In genomic region chr2:96265840-96266569, GRCh38 we compare ENCODE assay signal across 1 cellular context.
TF ChIP-seq lines count a peak whose summit lies in the region.

Gene CIAO1, plus strand, starts transcription at chr2:96266225. Its CDS starts 126 bp downstream, at chr2:96266351.
Gene TMEM127, minus strand, starts transcription at chr2:96265997. Its CDS starts 616 bp downstream, at chr2:96265381.

TF ChIP-seq in GM23338, 12 proteins besides CTCF, POLR2A, EP300 and RAD21 (continued from another document):
- TF ChIP-seq, protein P1, sequence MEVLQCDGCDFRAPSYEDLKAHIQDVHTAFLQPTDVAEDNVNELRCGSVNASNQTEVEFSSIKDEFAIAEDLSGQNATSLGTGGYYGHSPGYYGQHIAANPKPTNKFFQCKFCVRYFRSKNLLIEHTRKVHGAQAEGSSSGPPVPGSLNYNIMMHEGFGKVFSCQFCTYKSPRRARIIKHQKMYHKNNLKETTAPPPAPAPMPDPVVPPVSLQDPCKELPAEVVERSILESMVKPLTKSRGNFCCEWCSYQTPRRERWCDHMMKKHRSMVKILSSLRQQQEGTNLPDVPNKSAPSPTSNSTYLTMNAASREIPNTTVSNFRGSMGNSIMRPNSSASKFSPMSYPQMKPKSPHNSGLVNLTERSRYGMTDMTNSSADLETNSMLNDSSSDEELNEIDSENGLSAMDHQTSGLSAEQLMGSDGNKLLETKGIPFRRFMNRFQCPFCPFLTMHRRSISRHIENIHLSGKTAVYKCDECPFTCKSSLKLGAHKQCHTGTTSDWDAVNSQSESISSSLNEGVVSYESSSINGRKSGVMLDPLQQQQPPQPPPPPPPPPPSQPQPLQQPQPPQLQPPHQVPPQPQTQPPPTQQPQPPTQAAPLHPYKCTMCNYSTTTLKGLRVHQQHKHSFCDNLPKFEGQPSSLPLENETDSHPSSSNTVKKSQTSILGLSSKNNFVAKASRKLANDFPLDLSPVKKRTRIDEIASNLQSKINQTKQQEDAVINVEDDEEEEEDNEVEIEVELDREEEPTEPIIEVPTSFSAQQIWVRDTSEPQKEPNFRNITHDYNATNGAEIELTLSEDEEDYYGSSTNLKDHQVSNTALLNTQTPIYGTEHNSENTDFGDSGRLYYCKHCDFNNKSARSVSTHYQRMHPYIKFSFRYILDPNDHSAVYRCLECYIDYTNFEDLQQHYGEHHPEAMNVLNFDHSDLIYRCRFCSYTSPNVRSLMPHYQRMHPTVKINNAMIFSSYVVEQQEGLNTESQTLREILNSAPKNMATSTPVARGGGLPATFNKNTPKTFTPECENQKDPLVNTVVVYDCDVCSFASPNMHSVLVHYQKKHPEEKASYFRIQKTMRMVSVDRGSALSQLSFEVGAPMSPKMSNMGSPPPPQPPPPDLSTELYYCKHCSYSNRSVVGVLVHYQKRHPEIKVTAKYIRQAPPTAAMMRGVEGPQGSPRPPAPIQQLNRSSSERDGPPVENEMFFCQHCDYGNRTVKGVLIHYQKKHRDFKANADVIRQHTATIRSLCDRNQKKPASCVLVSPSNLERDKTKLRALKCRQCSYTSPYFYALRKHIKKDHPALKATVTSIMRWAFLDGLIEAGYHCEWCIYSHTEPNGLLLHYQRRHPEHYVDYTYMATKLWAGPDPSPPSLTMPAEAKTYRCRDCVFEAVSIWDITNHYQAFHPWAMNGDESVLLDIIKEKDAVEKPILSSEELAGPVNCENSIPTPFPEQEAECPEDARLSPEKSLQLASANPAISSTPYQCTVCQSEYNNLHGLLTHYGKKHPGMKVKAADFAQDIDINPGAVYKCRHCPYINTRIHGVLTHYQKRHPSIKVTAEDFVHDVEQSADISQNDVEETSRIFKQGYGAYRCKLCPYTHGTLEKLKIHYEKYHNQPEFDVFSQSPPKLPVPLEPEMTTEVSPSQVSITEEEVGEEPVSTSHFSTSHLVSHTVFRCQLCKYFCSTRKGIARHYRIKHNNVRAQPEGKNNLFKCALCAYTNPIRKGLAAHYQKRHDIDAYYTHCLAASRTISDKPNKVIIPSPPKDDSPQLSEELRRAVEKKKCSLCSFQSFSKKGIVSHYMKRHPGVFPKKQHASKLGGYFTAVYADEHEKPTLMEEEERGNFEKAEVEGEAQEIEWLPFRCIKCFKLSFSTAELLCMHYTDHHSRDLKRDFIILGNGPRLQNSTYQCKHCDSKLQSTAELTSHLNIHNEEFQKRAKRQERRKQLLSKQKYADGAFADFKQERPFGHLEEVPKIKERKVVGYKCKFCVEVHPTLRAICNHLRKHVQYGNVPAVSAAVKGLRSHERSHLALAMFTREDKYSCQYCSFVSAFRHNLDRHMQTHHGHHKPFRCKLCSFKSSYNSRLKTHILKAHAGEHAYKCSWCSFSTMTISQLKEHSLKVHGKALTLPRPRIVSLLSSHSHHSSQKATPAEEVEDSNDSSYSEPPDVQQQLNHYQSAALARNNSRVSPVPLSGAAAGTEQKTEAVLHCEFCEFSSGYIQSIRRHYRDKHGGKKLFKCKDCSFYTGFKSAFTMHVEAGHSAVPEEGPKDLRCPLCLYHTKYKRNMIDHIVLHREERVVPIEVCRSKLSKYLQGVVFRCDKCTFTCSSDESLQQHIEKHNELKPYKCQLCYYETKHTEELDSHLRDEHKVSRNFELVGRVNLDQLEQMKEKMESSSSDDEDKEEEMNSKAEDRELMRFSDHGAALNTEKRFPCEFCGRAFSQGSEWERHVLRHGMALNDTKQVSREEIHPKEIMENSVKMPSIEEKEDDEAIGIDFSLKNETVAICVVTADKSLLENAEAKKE (CRISPR knock-in tag; IDR thresholded peaks at IDR 0.05): no peak
